1 cellular context compared by ENCODE assay signal in the genomic region with DNA sequence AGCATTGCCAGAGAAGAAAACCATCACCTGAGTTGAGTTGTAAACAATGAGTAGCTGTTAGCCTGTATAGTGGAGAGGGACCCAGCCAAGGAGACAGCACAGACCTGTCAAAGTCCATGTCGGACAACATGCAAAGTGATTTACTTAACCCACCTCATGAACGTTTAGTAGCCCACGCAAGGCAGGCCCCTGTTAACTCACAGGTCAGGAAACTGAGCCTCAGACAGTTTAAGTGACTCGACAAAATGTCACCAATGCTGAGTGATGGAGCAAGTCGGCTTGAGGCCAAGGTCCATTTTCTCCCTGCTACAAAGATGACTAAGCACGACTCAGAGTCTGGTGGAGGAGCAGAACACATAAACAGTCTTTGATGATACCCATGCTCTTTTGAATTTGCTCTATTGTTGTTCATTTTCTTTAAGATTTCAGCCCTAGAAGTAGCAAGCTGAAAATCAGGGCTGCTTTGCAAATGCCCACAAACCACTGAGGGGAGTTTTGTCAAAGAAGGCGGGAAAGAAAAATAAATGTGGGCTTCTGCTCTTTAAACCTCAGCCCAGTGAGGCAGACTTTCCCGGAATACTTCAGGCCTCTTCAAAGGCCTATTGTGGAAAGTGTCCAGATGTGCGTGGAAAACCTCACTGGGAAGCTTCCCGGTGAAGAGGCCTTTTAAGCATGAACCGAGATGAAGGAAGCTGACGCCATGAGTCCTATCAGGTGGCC.
TF ChIP-seq lines count a peak whose summit lies in the region.

No MANE protein-coding gene starts in this region.

TF ChIP-seq in GM23338, 12 proteins besides CTCF, POLR2A, EP300 and RAD21 (continued from another document):
- TF ChIP-seq, protein P1, sequence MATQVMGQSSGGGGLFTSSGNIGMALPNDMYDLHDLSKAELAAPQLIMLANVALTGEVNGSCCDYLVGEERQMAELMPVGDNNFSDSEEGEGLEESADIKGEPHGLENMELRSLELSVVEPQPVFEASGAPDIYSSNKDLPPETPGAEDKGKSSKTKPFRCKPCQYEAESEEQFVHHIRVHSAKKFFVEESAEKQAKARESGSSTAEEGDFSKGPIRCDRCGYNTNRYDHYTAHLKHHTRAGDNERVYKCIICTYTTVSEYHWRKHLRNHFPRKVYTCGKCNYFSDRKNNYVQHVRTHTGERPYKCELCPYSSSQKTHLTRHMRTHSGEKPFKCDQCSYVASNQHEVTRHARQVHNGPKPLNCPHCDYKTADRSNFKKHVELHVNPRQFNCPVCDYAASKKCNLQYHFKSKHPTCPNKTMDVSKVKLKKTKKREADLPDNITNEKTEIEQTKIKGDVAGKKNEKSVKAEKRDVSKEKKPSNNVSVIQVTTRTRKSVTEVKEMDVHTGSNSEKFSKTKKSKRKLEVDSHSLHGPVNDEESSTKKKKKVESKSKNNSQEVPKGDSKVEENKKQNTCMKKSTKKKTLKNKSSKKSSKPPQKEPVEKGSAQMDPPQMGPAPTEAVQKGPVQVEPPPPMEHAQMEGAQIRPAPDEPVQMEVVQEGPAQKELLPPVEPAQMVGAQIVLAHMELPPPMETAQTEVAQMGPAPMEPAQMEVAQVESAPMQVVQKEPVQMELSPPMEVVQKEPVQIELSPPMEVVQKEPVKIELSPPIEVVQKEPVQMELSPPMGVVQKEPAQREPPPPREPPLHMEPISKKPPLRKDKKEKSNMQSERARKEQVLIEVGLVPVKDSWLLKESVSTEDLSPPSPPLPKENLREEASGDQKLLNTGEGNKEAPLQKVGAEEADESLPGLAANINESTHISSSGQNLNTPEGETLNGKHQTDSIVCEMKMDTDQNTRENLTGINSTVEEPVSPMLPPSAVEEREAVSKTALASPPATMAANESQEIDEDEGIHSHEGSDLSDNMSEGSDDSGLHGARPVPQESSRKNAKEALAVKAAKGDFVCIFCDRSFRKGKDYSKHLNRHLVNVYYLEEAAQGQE (IDR thresholded peaks at IDR 0.05; ENCODE audit: unreplicated experiment): no peak
